9 cellular contexts compared by ENCODE assay signal in the genomic region with DNA sequence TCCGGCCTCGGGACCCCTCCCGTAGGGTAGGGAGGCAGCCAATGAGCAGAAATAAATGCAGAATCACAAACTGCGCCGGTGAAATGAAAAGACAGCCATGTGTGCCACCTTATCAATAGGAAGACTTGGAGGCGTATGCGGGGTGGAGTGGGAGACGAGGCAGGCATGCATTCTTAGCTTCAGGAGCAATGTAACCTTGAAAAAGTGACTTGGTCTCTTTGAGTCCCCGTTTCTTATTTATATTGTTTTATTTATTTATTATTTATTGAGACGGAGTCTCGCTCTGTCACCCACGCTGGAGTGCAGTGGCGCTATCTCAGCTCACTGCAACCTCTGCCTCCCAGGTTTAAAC. TPM values are rescaled to one million over a fixed set of nuclear protein-coding genes. Genes with fewer than 3 reads are reported as not detected.
DNase-seq lines count a peak whose midpoint lies in the region; ATAC-seq, FAIRE-seq and TF ChIP-seq lines count a peak whose summit lies in the region.
"Had no signal": no experiment of that assay in that cellular context is flagged by ENCODE, and none has a peak within 500 bp of the region (broad histone marks: within the 10 kb centered on the region; RNA-seq: fewer than 3 reads in every experiment).

No MANE protein-coding gene starts in this region.

- peaks cover 7 to 10% of the 10 kb centered on the region in 2 donors for H3K27me3 Mint-ChIP-seq in CD4-positive, alpha-beta memory T cell
- peaks cover 18% of the 10 kb centered on the region for H3K27me3 Mint-ChIP-seq in central memory CD8-positive, alpha-beta T cell
- H3K27me3 Mint-ChIP-seq in osteocyte (ENCODE audit: unreplicated experiment), result no peaks in the 10 kb centered on the region

- no peak for TF ChIP-seq CTCF in osteocyte (IDR thresholded peaks at IDR 0.05)

- H3K79me2 ChIP-seq in Karpas-422 (ENCODE audit: low read length), result no peaks in the 10 kb centered on the region

- no peaks in the 10 kb centered on the region for H3K9me3 ChIP-seq in CD4-positive, alpha-beta memory T cell (ENCODE audit: control insufficient read depth in 1 of 2, low read length in 2 of 2)
- H3K9me3 ChIP-seq in Karpas-422 (ENCODE audit: low read length), result no peaks in the 10 kb centered on the region
- H3K9me3 ChIP-seq: mucosa of descending colon had no signal

- no peak overlapping the region for H3K27ac ChIP-seq in CD4-positive, alpha-beta memory T cell (ENCODE audit: low read depth, low read length)
- H3K27ac ChIP-seq in Karpas-422 (ENCODE audit: low read length), result no peak overlapping the region

- H3K4me3 ChIP-seq in CD4-positive, alpha-beta memory T cell (ENCODE audit: low read length in 2 of 2), result peak overlapping the region in 1 of 2 donors; percentile 73
- H3K4me3 ChIP-seq in Karpas-422 (ENCODE audit: low read length), result peak overlapping the region; percentile 55; the same call in 1 of the 2 replicates
- H3K4me3 ChIP-seq: mucosa of descending colon had no signal

- peak overlapping the region; percentile 82; the same call in 1 of the 2 replicates for H2AFZ ChIP-seq in Karpas-422 (ENCODE audit: low read length)

- H4K20me1 ChIP-seq in Karpas-422 (ENCODE audit: insufficient read depth, low read depth, low read length), result no peaks in the 10 kb centered on the region

- DNase-seq in CD4-positive, alpha-beta memory T cell, result no peak
- DNase-seq in Karpas-422 (no peak), osteocyte (ENCODE audit: extremely low spot score, unreplicated experiment) (no peak), mucosa of gallbladder (ENCODE audit: low spot score) (no peak), GM19239 (ENCODE audit: insufficient read length, low spot score) (no peak)
- DNase-seq in central memory CD8-positive, alpha-beta T cell (ENCODE audit: low spot score in 2 of 2), result no peak

- H3K4me2 ChIP-seq in Karpas-422 (ENCODE audit: low read depth, low read length, poor library complexity, severe bottlenecking), result peak overlapping the region; percentile 79

- H3K9me2 ChIP-seq in Karpas-422 (replicated peaks; ENCODE audit: insufficient read depth, low read length), result no peaks in the 10 kb centered on the region

- POLR2A ChIA-PET in CD4-positive, alpha-beta memory T cell (lab: Charles Lee; ENCODE audit: partially characterized antibody), result interaction anchor here (1.0 to 3.2 kb wide), 13 partner anchors 13 to 363 kb away, joined by 3 to 17 read pairs (median 4); a partner anchor contains a TSS

- H3K36me3 Mint-ChIP-seq in CD4-positive, alpha-beta memory T cell, result no peaks in the 10 kb centered on the region
- peaks cover 16% of the 10 kb centered on the region for H3K36me3 Mint-ChIP-seq in central memory CD8-positive, alpha-beta T cell (ENCODE audit: insufficient read depth)
- no peaks in the 10 kb centered on the region for H3K36me3 Mint-ChIP-seq in osteocyte (ENCODE audit: unreplicated experiment)

- intact Hi-C loops in CD4-positive, alpha-beta memory T cell (cut with micrococcal nuclease), result loop anchor here (2.0 kb wide), 2 partner anchors 43 to 211 kb away; a partner anchor contains a TSS

- H3K36me3 ChIP-seq in CD4-positive, alpha-beta memory T cell (ENCODE audit: insufficient read depth, low read length), result no peaks in the 10 kb centered on the region
- no peaks in the 10 kb centered on the region for H3K36me3 ChIP-seq in Karpas-422 (ENCODE audit: insufficient read depth, low read length)

- no peaks in the 10 kb centered on the region for H3K27me3 ChIP-seq in CD4-positive, alpha-beta memory T cell (ENCODE audit: insufficient read depth, low read length)
- no peaks in the 10 kb centered on the region for H3K27me3 ChIP-seq in Karpas-422 (ENCODE audit: low read length)

- FAIRE-seq in GM19239 (lab: Jason Lieb, UNC), result no peak

- CTCF ChIA-PET in CD4-positive, alpha-beta memory T cell (lab: Charles Lee; ENCODE audit: partially characterized antibody), result interaction anchor here (0.7 to 4.3 kb wide), 56 partner anchors 8 to 851 kb away, joined by 3 to 111 read pairs (median 4); a partner anchor contains a TSS

- H3K27ac Mint-ChIP-seq in CD4-positive, alpha-beta memory T cell, result peak overlapping the region in 2 of 7 donors; percentile 55 to 75
- peak overlapping the region; percentile 82 for H3K27ac Mint-ChIP-seq in central memory CD8-positive, alpha-beta T cell (ENCODE audit: low read depth)
- no peak overlapping the region for H3K27ac Mint-ChIP-seq in osteocyte (ENCODE audit: unreplicated experiment)

- peak overlapping the region in 5 of 8 donors; percentile 35 to 85 (median 81) for H3K4me3 Mint-ChIP-seq in CD4-positive, alpha-beta memory T cell
- peak overlapping the region; percentile 84 for H3K4me3 Mint-ChIP-seq in central memory CD8-positive, alpha-beta T cell
- peak overlapping the region; percentile 75 for H3K4me3 Mint-ChIP-seq in osteocyte (ENCODE audit: unreplicated experiment)

- peak; percentile 5 for ATAC-seq in central memory CD8-positive, alpha-beta T cell (replicated peaks; ENCODE audit: extremely low read depth, poor library complexity, severe bottlenecking)
- no peak for ATAC-seq in HG02970 (IDR thresholded peaks at IDR 0.05; ENCODE audit: low FRiP score, unreplicated experiment)
- no peak for ATAC-seq in HG03469 (IDR thresholded peaks at IDR 0.05; ENCODE audit: unreplicated experiment)

- peaks cover 5 to 13% (median 10%) of the 10 kb centered on the region in 4 donors for H3K4me1 Mint-ChIP-seq in CD4-positive, alpha-beta memory T cell
- H3K4me1 Mint-ChIP-seq in central memory CD8-positive, alpha-beta T cell, result peaks cover 13% of the 10 kb centered on the region
- H3K4me1 Mint-ChIP-seq in osteocyte (ENCODE audit: unreplicated experiment), result peaks cover 5% of the 10 kb centered on the region

- H3K4me1 ChIP-seq in CD4-positive, alpha-beta memory T cell (ENCODE audit: insufficient read depth, low read length), result peaks cover 4% of the 10 kb centered on the region
- H3K4me1 ChIP-seq in Karpas-422 (ENCODE audit: low read length), result peaks cover 6% of the 10 kb centered on the region

- no peaks in the 10 kb centered on the region for H3K9me3 Mint-ChIP-seq in CD4-positive, alpha-beta memory T cell
- H3K9me3 Mint-ChIP-seq in central memory CD8-positive, alpha-beta T cell, result no peaks in the 10 kb centered on the region
- no peaks in the 10 kb centered on the region for H3K9me3 Mint-ChIP-seq in osteocyte (ENCODE audit: unreplicated experiment)

- H3K9ac ChIP-seq in Karpas-422 (ENCODE audit: low read length), result peak overlapping the region; percentile 62; the same call in 1 of the 2 replicates

RNA-seq across cellular contexts. Expression of a gene that starts 16.0 kb away (rescaled TPM):
- under 1 TPM; 0.20 to 0.36 TPM for total RNA-seq in CD4-positive, alpha-beta memory T cell
- not detected for polyA plus RNA-seq in CD4-positive, alpha-beta memory T cell
- total RNA-seq in Karpas-422 (2014; rRNA removed; shearing (Covaris generic); ENCODE audit: low replicate concordance), result 1.0 TPM in 1 of 2 replicates, not detected in the other
- total RNA-seq in osteocyte, result 21.5 and 22.1 TPM in 2 replicates
- total RNA-seq in mucosa of gallbladder, result 49.7 TPM

RNA-seq across cellular contexts. Expression of a gene that starts 19.2 kb away (rescaled TPM):
- total RNA-seq in CD4-positive, alpha-beta memory T cell, result 1 to 10 TPM; 2.7 to 3.1 TPM
- polyA plus RNA-seq in CD4-positive, alpha-beta memory T cell, result 1 to 10 TPM; 2.6 to 3.2 TPM
- total RNA-seq in Karpas-422 (2014; rRNA removed; shearing (Covaris generic); ENCODE audit: low replicate concordance), result 29.7 and 57.2 TPM in 2 replicates
- total RNA-seq in osteocyte (54.2 and 58.2 TPM in 2 replicates), mucosa of gallbladder (23.1 TPM)

RNA-seq across cellular contexts. Expression of a gene that starts 27.8 kb away (rescaled TPM):
- total RNA-seq in CD4-positive, alpha-beta memory T cell, result 1 to 10 TPM; 8.1 to 9.1 TPM
- under 1 TPM in 1 of 2 donors, not detected in 1; 0.47 TPM for polyA plus RNA-seq in CD4-positive, alpha-beta memory T cell
- 1.1 and 6.2 TPM in 2 replicates for total RNA-seq in Karpas-422 (2014; rRNA removed; shearing (Covaris generic); ENCODE audit: low replicate concordance)
- total RNA-seq in osteocyte (10.4 and 11.6 TPM in 2 replicates), mucosa of gallbladder (10.7 TPM)

RNA-seq across cellular contexts. Expression of a gene that starts 32.7 kb away (rescaled TPM):
- total RNA-seq in CD4-positive, alpha-beta memory T cell, result not detected
- polyA plus RNA-seq in CD4-positive, alpha-beta memory T cell, result not detected
- not detected in 2 replicates for total RNA-seq in Karpas-422 (2014; rRNA removed; shearing (Covaris generic); ENCODE audit: low replicate concordance)
- total RNA-seq in osteocyte (not detected in 2 replicates), mucosa of gallbladder (not detected)
- total RNA-seq: mucosa of descending colon had no signal

RNA-seq across cellular contexts. Expression of a gene that starts 39.7 kb away (rescaled TPM):
- total RNA-seq in CD4-positive, alpha-beta memory T cell, result not detected
- not detected for polyA plus RNA-seq in CD4-positive, alpha-beta memory T cell
- total RNA-seq in Karpas-422 (2014; rRNA removed; shearing (Covaris generic); ENCODE audit: low replicate concordance), result not detected in 2 replicates
- total RNA-seq in osteocyte (not detected in 2 replicates), mucosa of gallbladder (not detected)
- total RNA-seq: mucosa of descending colon had no signal

Comparison
In these comparisons a context has a peak if more than half of its experiments do, and no peak if none do; other contexts are left out.
1. RNA of a gene that starts 16.0 kb away (total RNA-seq): 49.7 TPM in mucosa of gallbladder (single experiment) and 21.5 to 22.1 TPM in osteocyte; 1.0 TPM in Karpas-422 and 0.20 to 0.36 TPM in CD4-positive, alpha-beta memory T cell; every median in the first group is over 10 times any median in the second.
2. Peak in every context shown above with its lines, with median percentiles within 50 percentile points of each other: H3K4me3 Mint-ChIP-seq.